1 cellular context compared by ENCODE assay signal in the genomic region with DNA sequence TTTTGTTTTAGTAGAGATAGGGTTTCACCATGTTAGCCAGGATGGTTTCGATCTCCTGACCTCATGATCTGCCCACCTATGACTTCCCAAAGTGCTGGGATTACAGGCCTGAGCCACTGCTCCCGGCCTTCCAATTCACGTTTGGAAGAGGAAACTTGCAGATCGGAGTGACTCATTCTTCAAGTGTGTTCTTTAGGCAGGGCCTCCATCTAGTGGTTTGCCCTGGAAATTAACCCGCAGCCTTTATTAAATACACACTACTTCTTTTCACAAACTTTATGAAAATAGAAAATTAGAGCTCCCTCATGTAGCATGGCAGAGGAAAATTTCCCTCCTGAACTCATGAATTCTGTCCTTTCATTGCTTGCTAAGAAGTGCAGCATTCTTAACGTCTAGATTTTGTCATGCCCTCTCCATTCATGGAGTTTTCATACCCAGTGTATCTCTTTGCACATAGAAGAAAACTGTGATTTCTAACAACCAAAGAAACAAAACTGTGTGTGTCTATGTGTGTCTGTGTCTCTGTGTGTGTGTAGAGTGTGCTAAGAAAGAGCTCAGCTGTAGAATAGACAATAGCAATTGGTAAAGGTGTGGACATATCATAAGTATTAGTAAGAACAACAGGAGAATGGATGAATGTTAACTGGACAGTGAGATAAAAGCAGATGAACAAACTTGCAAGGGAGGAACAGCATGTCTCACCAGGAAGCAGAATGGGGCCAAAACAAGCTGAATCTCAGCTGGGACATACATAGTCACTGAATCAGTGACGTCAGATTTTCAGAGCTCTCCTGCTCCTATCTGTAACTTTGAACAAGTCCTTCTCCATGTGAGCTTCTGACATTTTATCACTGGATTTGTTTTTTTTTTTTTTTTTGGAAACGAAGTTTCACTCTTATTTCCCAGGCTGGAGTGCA.
TF ChIP-seq lines count a peak whose summit lies in the region.

No MANE protein-coding gene starts in this region.

TF ChIP-seq in H1, 55 proteins besides CTCF, POLR2A, EP300 and RAD21 (continued from another document):
- TF ChIP-seq NANOG (IDR thresholded peaks at IDR 0.05; ENCODE audit: insufficient read depth, low read depth, low read length, poor library complexity, severe bottlenecking) (no peak), CEBPB (IDR thresholded peaks at IDR 0.05; ENCODE audit: low read depth, low read length) (no peak), POLR2AphosphoS5 (IDR thresholded peaks at IDR 0.05; ENCODE audit: low read depth, low read length) (no peak), RXRA (IDR thresholded peaks at IDR 0.05; ENCODE audit: insufficient read depth, low read depth, low read length) (no peak), JUND (IDR thresholded peaks at IDR 0.05; ENCODE audit: low read length) (peak; percentile 98), FOSL1 (IDR thresholded peaks at IDR 0.05; ENCODE audit: insufficient read depth, low read depth, low read length) (no peak), SIN3A (conservative IDR thresholded peaks at IDR 0.05 in 1 of 2, IDR thresholded peaks at IDR 0.05 in 1 of 2; ENCODE audit: low read depth in 1 of 2, low read length in 2 of 2) (no peak), POU5F1 (IDR thresholded peaks at IDR 0.05; ENCODE audit: low read depth, low read length) (no peak), KDM1A (IDR thresholded peaks at IDR 0.05; ENCODE audit: borderline replicate concordance, low read length) (no peak), TCF12 (IDR thresholded peaks at IDR 0.05; ENCODE audit: low read depth, low read length) (no peak), TAF1 (IDR thresholded peaks at IDR 0.05; ENCODE audit: low read depth, low read length) (no peak), TEAD4 (IDR thresholded peaks at IDR 0.05; ENCODE audit: low read depth, low read length) (no peak), RBBP5 (IDR thresholded peaks at IDR 0.05; ENCODE audit: borderline replicate concordance, low read depth, low read length) (no peak), KDM4A (IDR thresholded peaks at IDR 0.05; ENCODE audit: low read depth, low read length, severe bottlenecking) (no peak), YY1 (IDR thresholded peaks at IDR 0.05; ENCODE audit: low read depth, low read length) (no peak), GABPA (IDR thresholded peaks at IDR 0.05; ENCODE audit: borderline replicate concordance, insufficient read depth, low read length) (no peak), KDM5A (IDR thresholded peaks at IDR 0.05; ENCODE audit: low read length) (no peak), TBP (IDR thresholded peaks at IDR 0.05; ENCODE audit: low read depth, low read length) (peak; percentile 82), SRF (IDR thresholded peaks at IDR 0.05; ENCODE audit: low read depth, low read length) (no peak), JUN (IDR thresholded peaks at IDR 0.05; ENCODE audit: low read depth, low read length) (peak; percentile 55; the same call in 1 of the 2 replicates), CHD1 (IDR thresholded peaks at IDR 0.05; ENCODE audit: low read depth, low read length) (no peak)
- TF ChIP-seq, protein P1, sequence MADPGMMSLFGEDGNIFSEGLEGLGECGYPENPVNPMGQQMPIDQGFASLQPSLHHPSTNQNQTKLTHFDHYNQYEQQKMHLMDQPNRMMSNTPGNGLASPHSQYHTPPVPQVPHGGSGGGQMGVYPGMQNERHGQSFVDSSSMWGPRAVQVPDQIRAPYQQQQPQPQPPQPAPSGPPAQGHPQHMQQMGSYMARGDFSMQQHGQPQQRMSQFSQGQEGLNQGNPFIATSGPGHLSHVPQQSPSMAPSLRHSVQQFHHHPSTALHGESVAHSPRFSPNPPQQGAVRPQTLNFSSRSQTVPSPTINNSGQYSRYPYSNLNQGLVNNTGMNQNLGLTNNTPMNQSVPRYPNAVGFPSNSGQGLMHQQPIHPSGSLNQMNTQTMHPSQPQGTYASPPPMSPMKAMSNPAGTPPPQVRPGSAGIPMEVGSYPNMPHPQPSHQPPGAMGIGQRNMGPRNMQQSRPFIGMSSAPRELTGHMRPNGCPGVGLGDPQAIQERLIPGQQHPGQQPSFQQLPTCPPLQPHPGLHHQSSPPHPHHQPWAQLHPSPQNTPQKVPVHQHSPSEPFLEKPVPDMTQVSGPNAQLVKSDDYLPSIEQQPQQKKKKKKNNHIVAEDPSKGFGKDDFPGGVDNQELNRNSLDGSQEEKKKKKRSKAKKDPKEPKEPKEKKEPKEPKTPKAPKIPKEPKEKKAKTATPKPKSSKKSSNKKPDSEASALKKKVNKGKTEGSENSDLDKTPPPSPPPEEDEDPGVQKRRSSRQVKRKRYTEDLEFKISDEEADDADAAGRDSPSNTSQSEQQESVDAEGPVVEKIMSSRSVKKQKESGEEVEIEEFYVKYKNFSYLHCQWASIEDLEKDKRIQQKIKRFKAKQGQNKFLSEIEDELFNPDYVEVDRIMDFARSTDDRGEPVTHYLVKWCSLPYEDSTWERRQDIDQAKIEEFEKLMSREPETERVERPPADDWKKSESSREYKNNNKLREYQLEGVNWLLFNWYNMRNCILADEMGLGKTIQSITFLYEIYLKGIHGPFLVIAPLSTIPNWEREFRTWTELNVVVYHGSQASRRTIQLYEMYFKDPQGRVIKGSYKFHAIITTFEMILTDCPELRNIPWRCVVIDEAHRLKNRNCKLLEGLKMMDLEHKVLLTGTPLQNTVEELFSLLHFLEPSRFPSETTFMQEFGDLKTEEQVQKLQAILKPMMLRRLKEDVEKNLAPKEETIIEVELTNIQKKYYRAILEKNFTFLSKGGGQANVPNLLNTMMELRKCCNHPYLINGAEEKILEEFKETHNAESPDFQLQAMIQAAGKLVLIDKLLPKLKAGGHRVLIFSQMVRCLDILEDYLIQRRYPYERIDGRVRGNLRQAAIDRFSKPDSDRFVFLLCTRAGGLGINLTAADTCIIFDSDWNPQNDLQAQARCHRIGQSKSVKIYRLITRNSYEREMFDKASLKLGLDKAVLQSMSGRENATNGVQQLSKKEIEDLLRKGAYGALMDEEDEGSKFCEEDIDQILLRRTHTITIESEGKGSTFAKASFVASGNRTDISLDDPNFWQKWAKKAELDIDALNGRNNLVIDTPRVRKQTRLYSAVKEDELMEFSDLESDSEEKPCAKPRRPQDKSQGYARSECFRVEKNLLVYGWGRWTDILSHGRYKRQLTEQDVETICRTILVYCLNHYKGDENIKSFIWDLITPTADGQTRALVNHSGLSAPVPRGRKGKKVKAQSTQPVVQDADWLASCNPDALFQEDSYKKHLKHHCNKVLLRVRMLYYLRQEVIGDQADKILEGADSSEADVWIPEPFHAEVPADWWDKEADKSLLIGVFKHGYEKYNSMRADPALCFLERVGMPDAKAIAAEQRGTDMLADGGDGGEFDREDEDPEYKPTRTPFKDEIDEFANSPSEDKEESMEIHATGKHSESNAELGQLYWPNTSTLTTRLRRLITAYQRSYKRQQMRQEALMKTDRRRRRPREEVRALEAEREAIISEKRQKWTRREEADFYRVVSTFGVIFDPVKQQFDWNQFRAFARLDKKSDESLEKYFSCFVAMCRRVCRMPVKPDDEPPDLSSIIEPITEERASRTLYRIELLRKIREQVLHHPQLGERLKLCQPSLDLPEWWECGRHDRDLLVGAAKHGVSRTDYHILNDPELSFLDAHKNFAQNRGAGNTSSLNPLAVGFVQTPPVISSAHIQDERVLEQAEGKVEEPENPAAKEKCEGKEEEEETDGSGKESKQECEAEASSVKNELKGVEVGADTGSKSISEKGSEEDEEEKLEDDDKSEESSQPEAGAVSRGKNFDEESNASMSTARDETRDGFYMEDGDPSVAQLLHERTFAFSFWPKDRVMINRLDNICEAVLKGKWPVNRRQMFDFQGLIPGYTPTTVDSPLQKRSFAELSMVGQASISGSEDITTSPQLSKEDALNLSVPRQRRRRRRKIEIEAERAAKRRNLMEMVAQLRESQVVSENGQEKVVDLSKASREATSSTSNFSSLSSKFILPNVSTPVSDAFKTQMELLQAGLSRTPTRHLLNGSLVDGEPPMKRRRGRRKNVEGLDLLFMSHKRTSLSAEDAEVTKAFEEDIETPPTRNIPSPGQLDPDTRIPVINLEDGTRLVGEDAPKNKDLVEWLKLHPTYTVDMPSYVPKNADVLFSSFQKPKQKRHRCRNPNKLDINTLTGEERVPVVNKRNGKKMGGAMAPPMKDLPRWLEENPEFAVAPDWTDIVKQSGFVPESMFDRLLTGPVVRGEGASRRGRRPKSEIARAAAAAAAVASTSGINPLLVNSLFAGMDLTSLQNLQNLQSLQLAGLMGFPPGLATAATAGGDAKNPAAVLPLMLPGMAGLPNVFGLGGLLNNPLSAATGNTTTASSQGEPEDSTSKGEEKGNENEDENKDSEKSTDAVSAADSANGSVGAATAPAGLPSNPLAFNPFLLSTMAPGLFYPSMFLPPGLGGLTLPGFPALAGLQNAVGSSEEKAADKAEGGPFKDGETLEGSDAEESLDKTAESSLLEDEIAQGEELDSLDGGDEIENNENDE (IDR thresholded peaks at IDR 0.05; ENCODE audit: insufficient replicate concordance, low read length): no peak
- TF ChIP-seq, protein P2, sequence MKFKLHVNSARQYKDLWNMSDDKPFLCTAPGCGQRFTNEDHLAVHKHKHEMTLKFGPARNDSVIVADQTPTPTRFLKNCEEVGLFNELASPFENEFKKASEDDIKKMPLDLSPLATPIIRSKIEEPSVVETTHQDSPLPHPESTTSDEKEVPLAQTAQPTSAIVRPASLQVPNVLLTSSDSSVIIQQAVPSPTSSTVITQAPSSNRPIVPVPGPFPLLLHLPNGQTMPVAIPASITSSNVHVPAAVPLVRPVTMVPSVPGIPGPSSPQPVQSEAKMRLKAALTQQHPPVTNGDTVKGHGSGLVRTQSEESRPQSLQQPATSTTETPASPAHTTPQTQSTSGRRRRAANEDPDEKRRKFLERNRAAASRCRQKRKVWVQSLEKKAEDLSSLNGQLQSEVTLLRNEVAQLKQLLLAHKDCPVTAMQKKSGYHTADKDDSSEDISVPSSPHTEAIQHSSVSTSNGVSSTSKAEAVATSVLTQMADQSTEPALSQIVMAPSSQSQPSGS (IDR thresholded peaks at IDR 0.05; ENCODE audit: low read length): no peak
- TF ChIP-seq, protein P3, sequence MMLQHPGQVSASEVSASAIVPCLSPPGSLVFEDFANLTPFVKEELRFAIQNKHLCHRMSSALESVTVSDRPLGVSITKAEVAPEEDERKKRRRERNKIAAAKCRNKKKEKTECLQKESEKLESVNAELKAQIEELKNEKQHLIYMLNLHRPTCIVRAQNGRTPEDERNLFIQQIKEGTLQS (IDR thresholded peaks at IDR 0.05; ENCODE audit: insufficient read depth, low read depth, low read length): peak; percentile 53; the same call in 1 of the 2 replicates
- TF ChIP-seq, protein P4, sequence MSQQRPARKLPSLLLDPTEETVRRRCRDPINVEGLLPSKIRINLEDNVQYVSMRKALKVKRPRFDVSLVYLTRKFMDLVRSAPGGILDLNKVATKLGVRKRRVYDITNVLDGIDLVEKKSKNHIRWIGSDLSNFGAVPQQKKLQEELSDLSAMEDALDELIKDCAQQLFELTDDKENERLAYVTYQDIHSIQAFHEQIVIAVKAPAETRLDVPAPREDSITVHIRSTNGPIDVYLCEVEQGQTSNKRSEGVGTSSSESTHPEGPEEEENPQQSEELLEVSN (IDR thresholded peaks at IDR 0.05): no peak
- TF ChIP-seq, protein P5, sequence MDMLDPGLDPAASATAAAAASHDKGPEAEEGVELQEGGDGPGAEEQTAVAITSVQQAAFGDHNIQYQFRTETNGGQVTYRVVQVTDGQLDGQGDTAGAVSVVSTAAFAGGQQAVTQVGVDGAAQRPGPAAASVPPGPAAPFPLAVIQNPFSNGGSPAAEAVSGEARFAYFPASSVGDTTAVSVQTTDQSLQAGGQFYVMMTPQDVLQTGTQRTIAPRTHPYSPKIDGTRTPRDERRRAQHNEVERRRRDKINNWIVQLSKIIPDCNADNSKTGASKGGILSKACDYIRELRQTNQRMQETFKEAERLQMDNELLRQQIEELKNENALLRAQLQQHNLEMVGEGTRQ (IDR thresholded peaks at IDR 0.05; ENCODE audit: low read length): no peak
